In the genomic region with DNA sequence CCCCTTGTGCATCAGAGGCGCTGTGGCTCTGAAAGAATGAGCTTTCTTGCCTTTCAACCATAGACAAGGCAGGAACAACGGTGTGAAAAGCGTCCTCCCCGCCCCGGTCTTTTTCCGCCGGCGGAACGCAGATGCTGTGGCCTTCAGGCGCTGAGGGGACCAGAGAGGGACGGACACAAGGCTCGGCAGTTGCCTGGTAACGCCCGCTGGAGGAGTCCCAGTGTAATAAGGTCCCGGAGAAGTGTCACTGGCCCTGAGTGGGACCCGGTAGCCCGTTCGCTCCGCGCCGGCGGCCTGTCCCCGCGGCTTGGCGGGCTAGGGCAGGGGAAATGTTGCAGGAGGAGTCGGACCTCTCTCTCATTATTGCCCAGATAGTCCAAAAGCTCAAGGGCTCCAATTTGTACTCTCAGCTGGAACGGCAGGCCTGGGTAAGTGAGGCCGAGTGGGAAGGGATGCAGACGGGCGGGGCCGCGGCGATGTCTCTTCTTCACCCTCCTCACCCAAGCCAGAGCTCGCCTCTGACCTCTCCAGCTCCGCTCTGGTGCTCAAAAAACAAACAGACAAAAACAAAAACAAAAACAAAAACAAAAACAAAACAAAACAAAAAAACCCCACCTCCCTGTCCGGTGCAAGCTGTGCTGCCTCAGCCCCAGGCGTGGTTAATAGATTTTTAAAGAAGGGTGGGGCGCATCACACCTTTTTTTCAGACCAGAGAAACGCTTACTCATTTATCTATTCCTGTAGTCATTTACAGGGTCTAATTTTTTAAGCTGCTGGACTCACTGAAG, we compare ENCODE assay signal across 1 cellular context.
TF ChIP-seq lines count a peak whose summit lies in the region.

Gene TBC1D19 (plus strand): TSS at position 220 of the 788 bp plus-strand sequence. CDS start 110 bp downstream, at position 330.

TF ChIP-seq in SK-N-SH treated with all-trans-retinoic acid at 6 μM for 48 hours, 23 proteins besides CTCF, POLR2A, EP300 and RAD21 (continued from another document):
- TF ChIP-seq POU6F1 (CRISPR knock-in tag; IDR thresholded peaks at IDR 0.05; ENCODE audit: borderline replicate concordance, low read depth) = 0 out of 2 replicates have a peak, but pooled peaks have one; percentile 52
- no peak for TF ChIP-seq ZFP30 (CRISPR knock-in tag; IDR thresholded peaks at IDR 0.05)
- no peak for TF ChIP-seq ZNF565 (CRISPR knock-in tag; conservative IDR thresholded peaks at IDR 0.05; ENCODE audit: low read depth)
- peak; percentile 53; the same call in 1 of the 2 replicates for TF ChIP-seq ZFP3 (CRISPR knock-in tag; IDR thresholded peaks at IDR 0.05)
- TF ChIP-seq ZNF8 (CRISPR knock-in tag; IDR thresholded peaks at IDR 0.05) = peak; percentile 17; the same call in 1 of the 2 replicates
- TF ChIP-seq OSR1 (CRISPR knock-in tag; IDR thresholded peaks at IDR 0.05) = no peak
